1 cellular context compared by ENCODE assay signal in the genomic region with DNA sequence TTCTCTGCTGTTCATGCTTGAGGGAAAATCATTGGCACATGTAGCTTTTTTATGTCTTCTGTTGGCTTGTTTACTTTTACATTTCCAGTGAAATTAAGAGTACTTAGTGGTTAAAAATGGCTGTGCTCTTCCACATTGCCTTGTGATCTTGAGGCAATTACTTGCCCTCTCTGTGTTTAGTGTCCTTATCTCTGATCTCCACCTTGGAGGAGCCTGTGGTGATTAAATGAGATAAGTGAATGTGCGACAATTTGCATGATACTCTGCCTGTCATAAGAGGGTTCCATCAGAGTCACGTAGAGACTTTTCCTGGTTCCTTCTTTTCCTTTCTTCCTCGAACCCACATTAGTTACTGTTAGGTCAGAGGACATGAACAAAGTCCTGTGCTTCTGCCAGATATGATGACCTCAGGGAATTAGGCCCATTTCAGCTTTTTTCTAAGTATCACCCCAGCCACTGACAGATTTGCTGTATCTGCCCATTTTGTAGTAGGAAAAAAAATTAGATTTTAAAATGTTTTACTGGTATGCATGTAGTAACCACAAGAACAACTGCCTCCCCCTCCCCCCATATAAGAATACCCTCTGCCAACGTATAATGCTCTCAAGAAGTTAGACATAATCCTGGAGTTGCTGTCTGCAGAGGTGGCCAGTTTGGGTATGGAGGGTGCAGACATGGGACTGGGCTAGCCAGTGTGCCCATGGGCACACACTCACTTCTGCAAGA.
TF ChIP-seq lines count a peak whose summit lies in the region.

No MANE protein-coding gene starts in this region.

TF ChIP-seq in K562, 482 proteins besides CTCF, POLR2A, EP300 and RAD21 (continued from another document and continues in another):
- TF ChIP-seq, protein P1, sequence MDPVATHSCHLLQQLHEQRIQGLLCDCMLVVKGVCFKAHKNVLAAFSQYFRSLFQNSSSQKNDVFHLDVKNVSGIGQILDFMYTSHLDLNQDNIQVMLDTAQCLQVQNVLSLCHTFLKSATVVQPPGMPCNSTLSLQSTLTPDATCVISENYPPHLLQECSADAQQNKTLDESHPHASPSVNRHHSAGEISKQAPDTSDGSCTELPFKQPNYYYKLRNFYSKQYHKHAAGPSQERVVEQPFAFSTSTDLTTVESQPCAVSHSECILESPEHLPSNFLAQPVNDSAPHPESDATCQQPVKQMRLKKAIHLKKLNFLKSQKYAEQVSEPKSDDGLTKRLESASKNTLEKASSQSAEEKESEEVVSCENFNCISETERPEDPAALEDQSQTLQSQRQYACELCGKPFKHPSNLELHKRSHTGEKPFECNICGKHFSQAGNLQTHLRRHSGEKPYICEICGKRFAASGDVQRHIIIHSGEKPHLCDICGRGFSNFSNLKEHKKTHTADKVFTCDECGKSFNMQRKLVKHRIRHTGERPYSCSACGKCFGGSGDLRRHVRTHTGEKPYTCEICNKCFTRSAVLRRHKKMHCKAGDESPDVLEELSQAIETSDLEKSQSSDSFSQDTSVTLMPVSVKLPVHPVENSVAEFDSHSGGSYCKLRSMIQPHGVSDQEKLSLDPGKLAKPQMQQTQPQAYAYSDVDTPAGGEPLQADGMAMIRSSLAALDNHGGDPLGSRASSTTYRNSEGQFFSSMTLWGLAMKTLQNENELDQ (CRISPR knock-in tag; IDR thresholded peaks at IDR 0.05; ENCODE audit: borderline replicate concordance): no peak
- TF ChIP-seq, protein P2, sequence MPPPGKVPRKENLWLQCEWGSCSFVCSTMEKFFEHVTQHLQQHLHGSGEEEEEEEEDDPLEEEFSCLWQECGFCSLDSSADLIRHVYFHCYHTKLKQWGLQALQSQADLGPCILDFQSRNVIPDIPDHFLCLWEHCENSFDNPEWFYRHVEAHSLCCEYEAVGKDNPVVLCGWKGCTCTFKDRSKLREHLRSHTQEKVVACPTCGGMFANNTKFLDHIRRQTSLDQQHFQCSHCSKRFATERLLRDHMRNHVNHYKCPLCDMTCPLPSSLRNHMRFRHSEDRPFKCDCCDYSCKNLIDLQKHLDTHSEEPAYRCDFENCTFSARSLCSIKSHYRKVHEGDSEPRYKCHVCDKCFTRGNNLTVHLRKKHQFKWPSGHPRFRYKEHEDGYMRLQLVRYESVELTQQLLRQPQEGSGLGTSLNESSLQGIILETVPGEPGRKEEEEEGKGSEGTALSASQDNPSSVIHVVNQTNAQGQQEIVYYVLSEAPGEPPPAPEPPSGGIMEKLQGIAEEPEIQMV (tag; conservative IDR thresholded peaks at IDR 0.05; ENCODE audit: low read depth): no peak
- TF ChIP-seq TBP (optimal IDR thresholded peaks at IDR 0.05; ENCODE audit: low read depth, low read length) (no peak), GTF2A2 (tag; IDR thresholded peaks at IDR 0.05) (no peak), SNRNP70 (optimal IDR thresholded peaks at IDR 0.05; ENCODE audit: low read depth, low read length) (no peak), ZSCAN32 (CRISPR knock-in tag; IDR thresholded peaks at IDR 0.05) (no peak), SMARCC2 (IDR thresholded peaks at IDR 0.05; ENCODE audit: low read depth) (peak; percentile 76), CCNT2 (IDR thresholded peaks at IDR 0.05; ENCODE audit: borderline replicate concordance, extremely low read depth, insufficient read length, low read depth, low read length) (peak; percentile 29), FOXM1 (IDR thresholded peaks at IDR 0.05; ENCODE audit: low read depth) (peak; percentile 91), FOXM1 (CRISPR knock-in tag; IDR thresholded peaks at IDR 0.05; ENCODE audit: low read depth) (no peak), HLTF (IDR thresholded peaks at IDR 0.05) (0 out of 2 replicates have a peak, but pooled peaks have one; percentile 50), SMARCA5 (IDR thresholded peaks at IDR 0.05) (peak; percentile 99), ZNF274 (IDR thresholded peaks at IDR 0.05; ENCODE audit: borderline replicate concordance, low read depth, low read length) (no peak), GABPB1 (CRISPR knock-in tag; IDR thresholded peaks at IDR 0.05) (no peak), ARHGAP35 (IDR thresholded peaks at IDR 0.05; ENCODE audit: partially characterized antibody) (no peak), DPF2 (IDR thresholded peaks at IDR 0.05) (peak; percentile 93), PYGO2 (tag; IDR thresholded peaks at IDR 0.05) (peak; percentile 35; the same call in 1 of the 2 replicates)
- TF ChIP-seq, protein P3, sequence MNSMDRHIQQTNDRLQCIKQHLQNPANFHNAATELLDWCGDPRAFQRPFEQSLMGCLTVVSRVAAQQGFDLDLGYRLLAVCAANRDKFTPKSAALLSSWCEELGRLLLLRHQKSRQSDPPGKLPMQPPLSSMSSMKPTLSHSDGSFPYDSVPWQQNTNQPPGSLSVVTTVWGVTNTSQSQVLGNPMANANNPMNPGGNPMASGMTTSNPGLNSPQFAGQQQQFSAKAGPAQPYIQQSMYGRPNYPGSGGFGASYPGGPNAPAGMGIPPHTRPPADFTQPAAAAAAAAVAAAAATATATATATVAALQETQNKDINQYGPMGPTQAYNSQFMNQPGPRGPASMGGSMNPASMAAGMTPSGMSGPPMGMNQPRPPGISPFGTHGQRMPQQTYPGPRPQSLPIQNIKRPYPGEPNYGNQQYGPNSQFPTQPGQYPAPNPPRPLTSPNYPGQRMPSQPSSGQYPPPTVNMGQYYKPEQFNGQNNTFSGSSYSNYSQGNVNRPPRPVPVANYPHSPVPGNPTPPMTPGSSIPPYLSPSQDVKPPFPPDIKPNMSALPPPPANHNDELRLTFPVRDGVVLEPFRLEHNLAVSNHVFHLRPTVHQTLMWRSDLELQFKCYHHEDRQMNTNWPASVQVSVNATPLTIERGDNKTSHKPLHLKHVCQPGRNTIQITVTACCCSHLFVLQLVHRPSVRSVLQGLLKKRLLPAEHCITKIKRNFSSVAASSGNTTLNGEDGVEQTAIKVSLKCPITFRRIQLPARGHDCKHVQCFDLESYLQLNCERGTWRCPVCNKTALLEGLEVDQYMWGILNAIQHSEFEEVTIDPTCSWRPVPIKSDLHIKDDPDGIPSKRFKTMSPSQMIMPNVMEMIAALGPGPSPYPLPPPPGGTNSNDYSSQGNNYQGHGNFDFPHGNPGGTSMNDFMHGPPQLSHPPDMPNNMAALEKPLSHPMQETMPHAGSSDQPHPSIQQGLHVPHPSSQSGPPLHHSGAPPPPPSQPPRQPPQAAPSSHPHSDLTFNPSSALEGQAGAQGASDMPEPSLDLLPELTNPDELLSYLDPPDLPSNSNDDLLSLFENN (IDR thresholded peaks at IDR 0.05; ENCODE audit: low read depth in 2 of 2, low read length in 2 of 2): no peak
- TF ChIP-seq, protein P4, sequence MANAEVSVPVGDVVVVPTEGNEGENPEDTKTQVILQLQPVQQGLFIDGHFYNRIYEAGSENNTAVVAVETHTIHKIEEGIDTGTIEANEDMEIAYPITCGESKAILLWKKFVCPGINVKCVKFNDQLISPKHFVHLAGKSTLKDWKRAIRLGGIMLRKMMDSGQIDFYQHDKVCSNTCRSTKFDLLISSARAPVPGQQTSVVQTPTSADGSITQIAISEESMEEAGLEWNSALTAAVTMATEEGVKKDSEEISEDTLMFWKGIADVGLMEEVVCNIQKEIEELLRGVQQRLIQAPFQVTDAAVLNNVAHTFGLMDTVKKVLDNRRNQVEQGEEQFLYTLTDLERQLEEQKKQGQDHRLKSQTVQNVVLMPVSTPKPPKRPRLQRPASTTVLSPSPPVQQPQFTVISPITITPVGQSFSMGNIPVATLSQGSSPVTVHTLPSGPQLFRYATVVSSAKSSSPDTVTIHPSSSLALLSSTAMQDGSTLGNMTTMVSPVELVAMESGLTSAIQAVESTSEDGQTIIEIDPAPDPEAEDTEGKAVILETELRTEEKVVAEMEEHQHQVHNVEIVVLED (CRISPR knock-in tag; IDR thresholded peaks at IDR 0.05): no peak
- TF ChIP-seq, protein P5, sequence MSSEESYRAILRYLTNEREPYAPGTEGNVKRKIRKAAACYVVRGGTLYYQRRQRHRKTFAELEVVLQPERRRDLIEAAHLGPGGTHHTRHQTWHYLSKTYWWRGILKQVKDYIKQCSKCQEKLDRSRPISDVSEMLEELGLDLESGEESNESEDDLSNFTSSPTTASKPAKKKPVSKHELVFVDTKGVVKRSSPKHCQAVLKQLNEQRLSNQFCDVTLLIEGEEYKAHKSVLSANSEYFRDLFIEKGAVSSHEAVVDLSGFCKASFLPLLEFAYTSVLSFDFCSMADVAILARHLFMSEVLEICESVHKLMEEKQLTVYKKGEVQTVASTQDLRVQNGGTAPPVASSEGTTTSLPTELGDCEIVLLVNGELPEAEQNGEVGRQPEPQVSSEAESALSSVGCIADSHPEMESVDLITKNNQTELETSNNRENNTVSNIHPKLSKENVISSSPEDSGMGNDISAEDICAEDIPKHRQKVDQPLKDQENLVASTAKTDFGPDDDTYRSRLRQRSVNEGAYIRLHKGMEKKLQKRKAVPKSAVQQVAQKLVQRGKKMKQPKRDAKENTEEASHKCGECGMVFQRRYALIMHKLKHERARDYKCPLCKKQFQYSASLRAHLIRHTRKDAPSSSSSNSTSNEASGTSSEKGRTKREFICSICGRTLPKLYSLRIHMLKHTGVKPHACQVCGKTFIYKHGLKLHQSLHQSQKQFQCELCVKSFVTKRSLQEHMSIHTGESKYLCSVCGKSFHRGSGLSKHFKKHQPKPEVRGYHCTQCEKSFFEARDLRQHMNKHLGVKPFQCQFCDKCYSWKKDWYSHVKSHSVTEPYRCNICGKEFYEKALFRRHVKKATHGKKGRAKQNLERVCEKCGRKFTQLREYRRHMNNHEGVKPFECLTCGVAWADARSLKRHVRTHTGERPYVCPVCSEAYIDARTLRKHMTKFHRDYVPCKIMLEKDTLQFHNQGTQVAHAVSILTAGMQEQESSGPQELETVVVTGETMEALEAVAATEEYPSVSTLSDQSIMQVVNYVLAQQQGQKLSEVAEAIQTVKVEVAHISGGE (CRISPR knock-in tag; IDR thresholded peaks at IDR 0.05): no peak
- TF ChIP-seq, protein P6, sequence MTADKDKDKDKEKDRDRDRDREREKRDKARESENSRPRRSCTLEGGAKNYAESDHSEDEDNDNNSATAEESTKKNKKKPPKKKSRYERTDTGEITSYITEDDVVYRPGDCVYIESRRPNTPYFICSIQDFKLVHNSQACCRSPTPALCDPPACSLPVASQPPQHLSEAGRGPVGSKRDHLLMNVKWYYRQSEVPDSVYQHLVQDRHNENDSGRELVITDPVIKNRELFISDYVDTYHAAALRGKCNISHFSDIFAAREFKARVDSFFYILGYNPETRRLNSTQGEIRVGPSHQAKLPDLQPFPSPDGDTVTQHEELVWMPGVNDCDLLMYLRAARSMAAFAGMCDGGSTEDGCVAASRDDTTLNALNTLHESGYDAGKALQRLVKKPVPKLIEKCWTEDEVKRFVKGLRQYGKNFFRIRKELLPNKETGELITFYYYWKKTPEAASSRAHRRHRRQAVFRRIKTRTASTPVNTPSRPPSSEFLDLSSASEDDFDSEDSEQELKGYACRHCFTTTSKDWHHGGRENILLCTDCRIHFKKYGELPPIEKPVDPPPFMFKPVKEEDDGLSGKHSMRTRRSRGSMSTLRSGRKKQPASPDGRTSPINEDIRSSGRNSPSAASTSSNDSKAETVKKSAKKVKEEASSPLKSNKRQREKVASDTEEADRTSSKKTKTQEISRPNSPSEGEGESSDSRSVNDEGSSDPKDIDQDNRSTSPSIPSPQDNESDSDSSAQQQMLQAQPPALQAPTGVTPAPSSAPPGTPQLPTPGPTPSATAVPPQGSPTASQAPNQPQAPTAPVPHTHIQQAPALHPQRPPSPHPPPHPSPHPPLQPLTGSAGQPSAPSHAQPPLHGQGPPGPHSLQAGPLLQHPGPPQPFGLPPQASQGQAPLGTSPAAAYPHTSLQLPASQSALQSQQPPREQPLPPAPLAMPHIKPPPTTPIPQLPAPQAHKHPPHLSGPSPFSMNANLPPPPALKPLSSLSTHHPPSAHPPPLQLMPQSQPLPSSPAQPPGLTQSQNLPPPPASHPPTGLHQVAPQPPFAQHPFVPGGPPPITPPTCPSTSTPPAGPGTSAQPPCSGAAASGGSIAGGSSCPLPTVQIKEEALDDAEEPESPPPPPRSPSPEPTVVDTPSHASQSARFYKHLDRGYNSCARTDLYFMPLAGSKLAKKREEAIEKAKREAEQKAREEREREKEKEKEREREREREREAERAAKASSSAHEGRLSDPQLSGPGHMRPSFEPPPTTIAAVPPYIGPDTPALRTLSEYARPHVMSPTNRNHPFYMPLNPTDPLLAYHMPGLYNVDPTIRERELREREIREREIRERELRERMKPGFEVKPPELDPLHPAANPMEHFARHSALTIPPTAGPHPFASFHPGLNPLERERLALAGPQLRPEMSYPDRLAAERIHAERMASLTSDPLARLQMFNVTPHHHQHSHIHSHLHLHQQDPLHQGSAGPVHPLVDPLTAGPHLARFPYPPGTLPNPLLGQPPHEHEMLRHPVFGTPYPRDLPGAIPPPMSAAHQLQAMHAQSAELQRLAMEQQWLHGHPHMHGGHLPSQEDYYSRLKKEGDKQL (CRISPR knock-in tag; IDR thresholded peaks at IDR 0.05; ENCODE audit: borderline replicate concordance): no peak
- TF ChIP-seq, protein P7, sequence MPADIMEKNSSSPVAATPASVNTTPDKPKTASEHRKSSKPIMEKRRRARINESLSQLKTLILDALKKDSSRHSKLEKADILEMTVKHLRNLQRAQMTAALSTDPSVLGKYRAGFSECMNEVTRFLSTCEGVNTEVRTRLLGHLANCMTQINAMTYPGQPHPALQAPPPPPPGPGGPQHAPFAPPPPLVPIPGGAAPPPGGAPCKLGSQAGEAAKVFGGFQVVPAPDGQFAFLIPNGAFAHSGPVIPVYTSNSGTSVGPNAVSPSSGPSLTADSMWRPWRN (IDR thresholded peaks at IDR 0.05; ENCODE audit: low read depth): 0 out of 2 replicates have a peak, but pooled peaks have one; percentile 41
- TF ChIP-seq, protein P8, sequence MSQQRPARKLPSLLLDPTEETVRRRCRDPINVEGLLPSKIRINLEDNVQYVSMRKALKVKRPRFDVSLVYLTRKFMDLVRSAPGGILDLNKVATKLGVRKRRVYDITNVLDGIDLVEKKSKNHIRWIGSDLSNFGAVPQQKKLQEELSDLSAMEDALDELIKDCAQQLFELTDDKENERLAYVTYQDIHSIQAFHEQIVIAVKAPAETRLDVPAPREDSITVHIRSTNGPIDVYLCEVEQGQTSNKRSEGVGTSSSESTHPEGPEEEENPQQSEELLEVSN (IDR thresholded peaks at IDR 0.05; ENCODE audit: borderline replicate concordance in 1 of 2, extremely low read depth in 1 of 2, insufficient read depth in 1 of 2, insufficient read length in 1 of 2, low read depth in 1 of 2, low read length in 1 of 2, poor library complexity in 1 of 2, severe bottlenecking in 1 of 2): no peak
- TF ChIP-seq, protein P9, sequence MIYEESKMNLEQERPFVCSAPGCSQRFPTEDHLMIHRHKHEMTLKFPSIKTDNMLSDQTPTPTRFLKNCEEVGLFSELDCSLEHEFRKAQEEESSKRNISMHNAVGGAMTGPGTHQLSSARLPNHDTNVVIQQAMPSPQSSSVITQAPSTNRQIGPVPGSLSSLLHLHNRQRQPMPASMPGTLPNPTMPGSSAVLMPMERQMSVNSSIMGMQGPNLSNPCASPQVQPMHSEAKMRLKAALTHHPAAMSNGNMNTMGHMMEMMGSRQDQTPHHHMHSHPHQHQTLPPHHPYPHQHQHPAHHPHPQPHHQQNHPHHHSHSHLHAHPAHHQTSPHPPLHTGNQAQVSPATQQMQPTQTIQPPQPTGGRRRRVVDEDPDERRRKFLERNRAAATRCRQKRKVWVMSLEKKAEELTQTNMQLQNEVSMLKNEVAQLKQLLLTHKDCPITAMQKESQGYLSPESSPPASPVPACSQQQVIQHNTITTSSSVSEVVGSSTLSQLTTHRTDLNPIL (CRISPR knock-in tag; IDR thresholded peaks at IDR 0.05): no peak
- TF ChIP-seq, protein P10, sequence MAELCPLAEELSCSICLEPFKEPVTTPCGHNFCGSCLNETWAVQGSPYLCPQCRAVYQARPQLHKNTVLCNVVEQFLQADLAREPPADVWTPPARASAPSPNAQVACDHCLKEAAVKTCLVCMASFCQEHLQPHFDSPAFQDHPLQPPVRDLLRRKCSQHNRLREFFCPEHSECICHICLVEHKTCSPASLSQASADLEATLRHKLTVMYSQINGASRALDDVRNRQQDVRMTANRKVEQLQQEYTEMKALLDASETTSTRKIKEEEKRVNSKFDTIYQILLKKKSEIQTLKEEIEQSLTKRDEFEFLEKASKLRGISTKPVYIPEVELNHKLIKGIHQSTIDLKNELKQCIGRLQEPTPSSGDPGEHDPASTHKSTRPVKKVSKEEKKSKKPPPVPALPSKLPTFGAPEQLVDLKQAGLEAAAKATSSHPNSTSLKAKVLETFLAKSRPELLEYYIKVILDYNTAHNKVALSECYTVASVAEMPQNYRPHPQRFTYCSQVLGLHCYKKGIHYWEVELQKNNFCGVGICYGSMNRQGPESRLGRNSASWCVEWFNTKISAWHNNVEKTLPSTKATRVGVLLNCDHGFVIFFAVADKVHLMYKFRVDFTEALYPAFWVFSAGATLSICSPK (IDR thresholded peaks at IDR 0.05; ENCODE audit: borderline replicate concordance): no peak
